20 cellular contexts compared by ENCODE assay signal in the genomic region with DNA sequence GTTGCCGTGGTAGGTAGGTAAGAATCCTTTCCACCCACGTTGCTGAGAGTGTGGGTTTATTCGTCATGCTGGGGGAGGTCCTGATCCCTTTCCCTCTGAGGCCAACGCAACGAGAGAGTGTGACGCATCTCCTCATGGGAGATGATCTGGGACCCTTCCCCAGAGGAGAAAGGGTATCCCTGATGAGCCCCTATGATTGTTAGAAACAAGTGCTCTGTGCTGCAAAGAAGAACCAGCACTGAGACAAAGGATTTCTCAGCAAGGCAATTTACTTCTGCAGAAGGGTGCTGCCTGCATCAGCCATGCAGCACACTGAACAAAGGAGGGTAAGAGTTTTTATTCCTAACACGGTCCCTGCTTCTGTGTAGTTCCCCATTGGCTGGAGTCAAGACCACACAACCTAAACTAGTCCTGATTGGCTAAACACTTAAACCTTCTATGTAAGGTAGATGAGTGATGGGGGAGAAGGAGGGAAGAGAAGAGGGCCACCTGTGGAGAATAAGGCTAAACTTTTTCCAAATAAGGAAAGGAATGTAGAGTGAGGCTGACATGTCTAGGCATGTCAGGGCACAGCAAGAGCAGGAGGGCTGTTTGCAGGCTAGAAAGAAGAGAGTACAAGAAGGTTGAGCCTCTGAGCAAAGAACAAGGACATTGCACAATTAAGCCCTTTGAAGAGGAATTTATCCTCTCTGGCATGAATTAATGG. TPM values are rescaled to one million over a fixed set of nuclear protein-coding genes. Genes with fewer than 3 reads are reported as not detected.
DNase-seq lines count a peak whose midpoint lies in the region; ATAC-seq, FAIRE-seq and TF ChIP-seq lines count a peak whose summit lies in the region.
"Had no signal": no experiment of that assay in that cellular context is flagged by ENCODE, and none has a peak within 500 bp of the region (broad histone marks: within the 10 kb centered on the region; RNA-seq: fewer than 3 reads in every experiment).

No MANE protein-coding gene starts in this region.

- H3K27me3 ChIP-seq in IMR-90 (ENCODE audit: control insufficient read depth, insufficient read depth, low read length) (no peaks in the 10 kb centered on the region), mesenchymal stem cell (ENCODE audit: control insufficient read depth in 1 of 2, insufficient read depth in 1 of 2, low read length in 2 of 2) (no peaks in the 10 kb centered on the region)
- H3K27me3 ChIP-seq: body of pancreas had no signal

- DNase-seq in GM12892 (ENCODE audit: insufficient read length) (no peak), IMR-90 (no peak), mesenchymal stem cell (peak; percentile 19), posterior vena cava (ENCODE audit: low spot score) (no peak), foreskin melanocyte (no peak), NOMO-1 treated with DMSO at 0.1 percent for 48 hours (lab: John Stamatoyannopoulos, UW; ENCODE audit: unreplicated experiment) (no peak)
- DNase-seq in central memory CD8-positive, alpha-beta T cell (ENCODE audit: low spot score in 2 of 2), result no peak
- DNase-seq: activated CD4-positive, alpha-beta memory T cell treated with anti-CD3 and anti-CD28 coated beads, Interleukin-2, amount 10 ng/mL, durations not matched to agents 7 days and 5 days; activated gamma-delta T cell; body of pancreas; effector CD4-positive, alpha-beta T cell; kidney; mucosa of descending colon; NCI-H1105 treated with DMSO at 0.1 percent for 48 hours; posterior cingulate gyrus; stimulated activated CD4-positive, alpha-beta T cell treated with anti-CD3 and anti-CD28 coated beads, Interleukin-15, amount 100 ng/mL, for 24 hours had no signal

- H3K27me3 Mint-ChIP-seq in central memory CD8-positive, alpha-beta T cell, result no peaks in the 10 kb centered on the region

- H3K4me2 ChIP-seq in IMR-90 (ENCODE audit: low read depth, low read length) (no peak overlapping the region), mesenchymal stem cell (ENCODE audit: low read length, poor library complexity, severe bottlenecking) (no peak overlapping the region)

- H2AFZ ChIP-seq in IMR-90 (replicated peaks; ENCODE audit: low read length, poor library complexity), result no peak overlapping the region
- no peak overlapping the region for H2AFZ ChIP-seq in mesenchymal stem cell (ENCODE audit: low read depth, low read length)

- H3K27ac Mint-ChIP-seq in central memory CD8-positive, alpha-beta T cell (ENCODE audit: low read depth), result peak overlapping the region; percentile 19
- H3K27ac Mint-ChIP-seq: activated CD4-positive, alpha-beta memory T cell treated with anti-CD3 and anti-CD28 coated beads, Interleukin-2, amount 10 ng/mL, durations not matched to agents 7 days and 5 days had no signal

- intact Hi-C loops in IMR-90 (cut with micrococcal nuclease), result no loop called here
- intact Hi-C loops in posterior vena cava (cut with DNase I), result no loop called here

- in situ Hi-C loops in IMR-90 (cut with MboI; ENCODE audit: low sequenced_read_pairs), result no loop called here

- H3K14ac ChIP-seq in IMR-90 (replicated peaks; ENCODE audit: low read depth, low read length) (no peak overlapping the region), mesenchymal stem cell (ENCODE audit: low read length in 2 of 2) (no peak overlapping the region)

- no peak for TF ChIP-seq CTCF in IMR-90 (conservative IDR thresholded peaks at IDR 0.05; ENCODE audit: low read depth, low read length)

- H3K9ac ChIP-seq in IMR-90 (ENCODE audit: low read depth, low read length) (no peak overlapping the region), mesenchymal stem cell (ENCODE audit: low read length) (peak overlapping the region; percentile 15)

- H3K9me1 ChIP-seq in IMR-90 (ENCODE audit: insufficient read depth, low read length), result no peaks in the 10 kb centered on the region

- H4K8ac ChIP-seq in IMR-90 (ENCODE audit: low read depth in 2 of 2, low read length in 2 of 2) (no peak overlapping the region), mesenchymal stem cell (ENCODE audit: low read length) (no peak overlapping the region)

- POLR2A ChIA-PET in IMR-90 (lab: Charles Lee; ENCODE audit: unreplicated experiment), result no interaction called here

- H3K4me1 ChIP-seq in IMR-90 (ENCODE audit: control insufficient read depth, insufficient read depth, low read length), result no peaks in the 10 kb centered on the region
- no peaks in the 10 kb centered on the region for H3K4me1 ChIP-seq in mesenchymal stem cell (ENCODE audit: control insufficient read depth, insufficient read depth, low read depth, low read length)
- H3K4me1 ChIP-seq: body of pancreas had no signal

- H2BK5ac ChIP-seq in IMR-90 (ENCODE audit: low read depth, low read length, poor library complexity, severe bottlenecking), result no peak overlapping the region
- H2BK5ac ChIP-seq in mesenchymal stem cell (ENCODE audit: low read depth, low read length, poor library complexity, severe bottlenecking), result no peak overlapping the region

- dilution Hi-C loops in IMR-90 (cut with HindIII; ENCODE audit: low sequenced_read_pairs, unreplicated experiment), result no loop called here

- H3K4me3 ChIP-seq in IMR-90 (ENCODE audit: insufficient read depth, low read depth, low read length), result no peak overlapping the region
- H3K4me3 ChIP-seq in mesenchymal stem cell (ENCODE audit: insufficient read depth in 1 of 2, low read depth in 1 of 2, low read length in 2 of 2), result peak overlapping the region in 1 of 2 experiments; percentile 46
- H3K4me3 ChIP-seq: body of pancreas, mucosa of descending colon had no signal

- TF ChIP-seq POLR2A in GM12892 (IDR thresholded peaks at IDR 0.05; ENCODE audit: low read depth, low read length) (no peak), IMR-90 (IDR thresholded peaks at IDR 0.05; ENCODE audit: low read depth, low read length) (no peak)

- CTCF ChIA-PET in IMR-90 (lab: Yijun Ruan, JAX), result no interaction called here

- H4K5ac ChIP-seq in IMR-90 (ENCODE audit: low read depth, low read length), result no peak overlapping the region

- H3K18ac ChIP-seq in IMR-90 (ENCODE audit: low read depth, low read length), result no peak overlapping the region; the same call in 1 of the 2 replicates
- H3K18ac ChIP-seq in mesenchymal stem cell (ENCODE audit: low read depth in 1 of 2, low read length in 2 of 2), result no peak overlapping the region

- TF ChIP-seq RAD21 in IMR-90 (IDR thresholded peaks at IDR 0.05; ENCODE audit: low read length), result no peak

- H3K4ac ChIP-seq in IMR-90 (ENCODE audit: low read depth, low read length) (no peak overlapping the region), mesenchymal stem cell (ENCODE audit: low read depth in 1 of 2, low read length in 2 of 2) (no peak overlapping the region)

- no peak overlapping the region for H3K56ac ChIP-seq in IMR-90 (ENCODE audit: extremely low read depth, insufficient read depth, low read length)

- H3K27ac ChIP-seq in IMR-90 (ENCODE audit: insufficient read depth, low read length) (peak overlapping the region; percentile 49; the same call in 1 of the 2 replicates), mesenchymal stem cell (ENCODE audit: low read length, poor library complexity, severe bottlenecking) (no peak overlapping the region)
- H3K27ac ChIP-seq: body of pancreas had no signal

- peaks cover 35% of the 10 kb centered on the region for H3K4me1 Mint-ChIP-seq in central memory CD8-positive, alpha-beta T cell

- no peaks in the 10 kb centered on the region for H3K79me1 ChIP-seq in IMR-90 (ENCODE audit: low read depth in 1 of 2, low read length in 2 of 2)
- no peaks in the 10 kb centered on the region for H3K79me1 ChIP-seq in mesenchymal stem cell (replicated peaks; ENCODE audit: low read length, poor library complexity, severe bottlenecking)

- no peaks in the 10 kb centered on the region for H4K20me1 ChIP-seq in IMR-90 (ENCODE audit: insufficient read depth, low read length)

- no peak overlapping the region for H2BK12ac ChIP-seq in mesenchymal stem cell (ENCODE audit: low read length in 2 of 2)

- BruUV-seq in IMR-90 (replicated peaks; lab: Mats Ljungman, UMichigan), result no TSS peak

- H4K91ac ChIP-seq in IMR-90 (ENCODE audit: insufficient read depth, low read depth, low read length) (no peak overlapping the region), mesenchymal stem cell (ENCODE audit: low read length) (peak overlapping the region; percentile 35)

- H3K36me3 Mint-ChIP-seq in central memory CD8-positive, alpha-beta T cell (ENCODE audit: insufficient read depth), result peaks cover 3% of the 10 kb centered on the region

- peak; percentile 9 for FAIRE-seq in GM12892 (lab: Jason Lieb, UNC)
- FAIRE-seq: kidney had no signal

- no CpG with 5 or more reads among the region's 7 CpGs for WGBS in IMR-90 (ENCODE audit: extremely low coverage in 2 of 2, insufficient read length in 1 of 2), 2 experiments
- WGBS in mesenchymal stem cell, result 72% methylated on average over 6 of the region's 7 CpGs

- H3K23ac ChIP-seq in IMR-90 (ENCODE audit: low read depth, low read length), result no peak overlapping the region
- H3K23ac ChIP-seq in mesenchymal stem cell (ENCODE audit: low read length in 2 of 2), result no peak overlapping the region

- H2BK120ac ChIP-seq in IMR-90 (ENCODE audit: low read depth, low read length) (no peak overlapping the region), mesenchymal stem cell (ENCODE audit: low read depth, low read length) (no peak overlapping the region)

- H2BK20ac ChIP-seq in IMR-90 (ENCODE audit: low read depth, low read length), result no peak overlapping the region

- no peak overlapping the region for H2AK5ac ChIP-seq in IMR-90 (ENCODE audit: low read depth, low read length)
- no peak overlapping the region for H2AK5ac ChIP-seq in mesenchymal stem cell (ENCODE audit: low read length, severe bottlenecking)

- no peak overlapping the region for H3K4me3 Mint-ChIP-seq in central memory CD8-positive, alpha-beta T cell
- H3K4me3 Mint-ChIP-seq: activated CD4-positive, alpha-beta memory T cell treated with anti-CD3 and anti-CD28 coated beads, Interleukin-2, amount 10 ng/mL, durations not matched to agents 7 days and 5 days had no signal

- no peak for ATAC-seq in IMR-90 (ENCODE audit: low read depth)
- no peak for ATAC-seq in central memory CD8-positive, alpha-beta T cell (replicated peaks; ENCODE audit: extremely low read depth, poor library complexity, severe bottlenecking)
- no peak for ATAC-seq in GM18870 (IDR thresholded peaks at IDR 0.05; ENCODE audit: unreplicated experiment)
- ATAC-seq: body of pancreas, mucosa of descending colon had no signal

- no peak overlapping the region for H2AK9ac ChIP-seq in IMR-90 (replicated peaks; ENCODE audit: low read depth, low read length, poor library complexity)

- H3K36me3 ChIP-seq in IMR-90 (ENCODE audit: control insufficient read depth, insufficient read depth, low read length) (no peaks in the 10 kb centered on the region), mesenchymal stem cell (ENCODE audit: control insufficient read depth in 1 of 2, insufficient read depth in 2 of 2, low read depth in 1 of 2, low read length in 2 of 2) (no peaks in the 10 kb centered on the region)

- H2BK15ac ChIP-seq in IMR-90 (ENCODE audit: low read depth, low read length) (no peak overlapping the region), mesenchymal stem cell (ENCODE audit: low read depth, poor library complexity, severe bottlenecking) (no peak overlapping the region)

- H3K9me3 Mint-ChIP-seq in central memory CD8-positive, alpha-beta T cell, result peaks cover 8% of the 10 kb centered on the region

- H3K9me3 ChIP-seq in IMR-90 (ENCODE audit: control insufficient read depth, insufficient read depth, low read length) (peaks cover 13% of the 10 kb centered on the region), mesenchymal stem cell (ENCODE audit: control insufficient read depth, low read length) (peaks cover 34% of the 10 kb centered on the region)

RNA-seq across cellular contexts. Expression of a gene that starts 21.3 kb away (rescaled TPM):
- not detected for polyA plus RNA-seq in GM12892 (2012; ENCODE audit: missing spikeins)
- not detected in 2 replicates for total RNA-seq in IMR-90 (2012; rRNA removed)
- not detected in 2 replicates for polyA plus RNA-seq in IMR-90 (2012; rRNA removed)
- polyA plus RNA-seq in IMR-90 (2012; cell fraction: cytosol; rRNA removed), result not detected in 2 replicates
- not detected in 2 replicates for polyA plus RNA-seq in IMR-90 (2012; cell fraction: nucleus; rRNA removed; ENCODE audit: low replicate concordance)
- polyA plus RNA-seq in mesenchymal stem cell (2013, experiment 1 of 2), result not detected
- polyA plus RNA-seq in mesenchymal stem cell (2013, experiment 2 of 2), result not detected
- total RNA-seq in posterior vena cava, result not detected
- total RNA-seq: activated CD4-positive, alpha-beta memory T cell treated with anti-CD3 and anti-CD28 coated beads, Interleukin-2, amount 10 ng/mL, durations not matched to agents 7 days and 5 days; body of pancreas; Daoy; kidney; mucosa of descending colon; SK-MEL-5 had no signal
- polyA plus RNA-seq: BJ had no signal

RNA-seq across cellular contexts. Expression of a gene that starts 29.6 kb away (rescaled TPM):
- not detected for polyA plus RNA-seq in GM12892 (2012; ENCODE audit: missing spikeins)
- total RNA-seq in IMR-90 (2012; rRNA removed) (not detected in 2 replicates), posterior vena cava (not detected)
- polyA plus RNA-seq in IMR-90 (2012; rRNA removed), result not detected in 2 replicates
- not detected in 2 replicates for polyA plus RNA-seq in IMR-90 (2012; cell fraction: cytosol; rRNA removed)
- polyA plus RNA-seq in IMR-90 (2012; cell fraction: nucleus; rRNA removed; ENCODE audit: low replicate concordance), result not detected in 2 replicates
- not detected for polyA plus RNA-seq in mesenchymal stem cell (2013, experiment 1 of 2)
- polyA plus RNA-seq in mesenchymal stem cell (2013, experiment 2 of 2), result not detected
- total RNA-seq: activated CD4-positive, alpha-beta memory T cell treated with anti-CD3 and anti-CD28 coated beads, Interleukin-2, amount 10 ng/mL, durations not matched to agents 7 days and 5 days; body of pancreas; Daoy; kidney; SK-MEL-5 had no signal
- polyA plus RNA-seq: BJ had no signal

RNA-seq across cellular contexts. Expression of a gene that starts 41.7 kb away (rescaled TPM):
- 3.2 TPM for polyA plus RNA-seq in GM12892 (2012; ENCODE audit: missing spikeins)
- total RNA-seq in IMR-90 (2012; rRNA removed) (0.18 and 0.56 TPM in 2 replicates), posterior vena cava (10 to 100 TPM; 11.3 to 14.2 TPM)
- polyA plus RNA-seq in IMR-90 (2012; rRNA removed), result 0.27 and 0.31 TPM in 2 replicates
- not detected in 2 replicates for polyA plus RNA-seq in IMR-90 (2012; cell fraction: cytosol; rRNA removed)
- polyA plus RNA-seq in IMR-90 (2012; cell fraction: nucleus; rRNA removed; ENCODE audit: low replicate concordance), result 0.14 TPM in 1 of 2 replicates, not detected in the other
- 89.1 TPM for polyA plus RNA-seq in mesenchymal stem cell (2013, experiment 1 of 2)
- polyA plus RNA-seq in mesenchymal stem cell (2013, experiment 2 of 2), result 94.1 TPM
